In the genomic region with DNA sequence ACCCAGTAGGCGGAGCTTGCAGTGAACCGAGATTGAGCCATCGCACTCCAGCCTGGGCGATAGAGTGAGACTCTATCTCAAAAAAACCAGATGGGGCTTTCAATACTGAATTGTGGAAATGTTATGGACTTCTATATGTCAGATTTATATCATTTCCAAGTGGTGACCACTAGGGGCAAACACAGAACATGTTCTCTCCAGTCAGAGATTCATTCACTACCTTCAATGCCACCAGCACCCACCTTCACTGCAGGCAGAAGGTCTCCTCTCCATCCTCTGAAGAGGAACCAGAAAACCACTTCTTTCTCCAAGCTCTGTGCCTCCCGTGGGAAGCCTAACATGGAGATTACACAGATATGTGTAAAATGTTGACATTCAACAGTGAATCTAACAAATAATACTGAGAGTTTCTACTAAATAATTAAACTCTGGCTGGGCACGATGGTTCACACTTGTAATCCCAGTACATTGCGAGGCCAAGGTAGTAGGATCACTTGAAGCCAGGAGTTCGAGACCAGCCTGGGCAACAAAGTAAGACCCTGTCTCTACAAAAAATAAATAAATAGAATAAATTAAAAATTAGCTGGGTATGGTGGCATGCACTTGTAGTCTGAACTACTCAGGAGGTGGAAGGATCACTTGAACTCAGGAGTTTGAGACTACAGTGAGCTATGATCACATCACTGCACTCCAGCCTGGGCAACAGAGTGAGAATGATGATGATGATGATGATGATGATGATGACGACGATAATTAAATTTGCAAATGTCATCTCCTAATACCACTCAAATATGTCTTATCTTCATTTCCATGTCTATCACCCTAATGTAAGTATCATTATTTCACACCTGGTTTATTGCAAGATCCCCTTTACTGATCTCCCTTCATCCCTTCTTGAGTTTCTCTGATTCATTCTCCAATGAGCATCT, we compare ENCODE assay signal across 8 cellular contexts.
DNase-seq lines count a peak whose midpoint lies in the region; TF ChIP-seq lines count a peak whose summit lies in the region.

No MANE protein-coding gene starts in this region.

- peak; percentile 50 for TF ChIP-seq CTCF in HFF-Myc (IDR thresholded peaks at IDR 0.05; ENCODE audit: low read depth, low read length, missing control alignments)
- TF ChIP-seq CTCF in RWPE1 (conservative IDR thresholded peaks at IDR 0.05; ENCODE audit: low read depth) = peak; percentile 37

- DNase-seq in NCI-H345 (lab: John Stamatoyannopoulos, UW) = peak; percentile 34
- no peak for DNase-seq in NCI-H345 treated with DMSO at 0.1 percent for 48 hours (lab: John Stamatoyannopoulos, UW; ENCODE audit: unreplicated experiment)
- no peak for DNase-seq in HFF-Myc (ENCODE audit: extremely low read depth, low read depth)
- DNase-seq in RWPE1 (ENCODE audit: low spot score) = peak; percentile 64
- peak; percentile 63 for DNase-seq in germinal center (ENCODE audit: low spot score)
- DNase-seq in activated CD8-positive, alpha-beta memory T cell treated with anti-CD3 and anti-CD28 coated beads, Interleukin-2, amount 50 U/mL, for 4 hours = no peak
- DNase-seq in caudate nucleus (lab: John Stamatoyannopoulos, UW) = no peak
- DNase-seq in retina = no peak

- CTCF ChIA-PET in RWPE1 (lab: Yijun Ruan, JAX) = interaction anchor here (0.6 to 1.6 kb wide), 14 partner anchors 10 to 1494 kb away, joined by 3 to 7 read pairs (median 4); no protein-coding TSS in a partner anchor

- H3K4me3 ChIP-seq in HFF-Myc (replicated peaks; ENCODE audit: low read depth, low read length) = no peak overlapping the region

- POLR2A ChIA-PET in RWPE1 (lab: Yijun Ruan, JAX; ENCODE audit: low non-redundant PET) = no interaction called here

- H3K27ac ChIP-seq in RWPE1 (no peak overlapping the region), caudate nucleus (ENCODE audit: low read depth, low read length) (no peak overlapping the region)

Comparison
In these comparisons a context has a peak if more than half of its experiments do, and no peak if none do; other contexts are left out.
1. DNase-seq: peak in NCI-H345 (single experiment), RWPE1 (single experiment) and germinal center (single experiment); none in NCI-H345 treated with DMSO at 0.1 percent for 48 hours (single experiment), HFF-Myc (single experiment), activated CD8-positive, alpha-beta memory T cell treated with anti-CD3 and anti-CD28 coated beads, Interleukin-2, amount 50 U/mL, for 4 hours (single experiment), caudate nucleus (0 of 61) and retina (single experiment).